2 cellular contexts compared by ENCODE assay signal in genomic region chr19:33778089-33778791, GRCh38.
A peak's percentile ranks its signal among the peaks of the same experiment; 100 is the strongest.
TF ChIP-seq lines count a peak whose summit lies in the region.

No MANE protein-coding gene starts in this region.

TF ChIP-seq in A549, 52 proteins besides CTCF, POLR2A, EP300 and RAD21 (continued from another document):
- TF ChIP-seq MAX (IDR thresholded peaks at IDR 0.05) (peak; percentile 71; the same call in 1 of the 2 replicates), PBX3 (IDR thresholded peaks at IDR 0.05) (no peak), ELK1 (IDR thresholded peaks at IDR 0.05; ENCODE audit: low read depth, low read length) (no peak), CHD2 (IDR thresholded peaks at IDR 0.05; ENCODE audit: low read length, partially characterized antibody) (peak; percentile 14), ZNF302 (CRISPR knock-in tag; IDR thresholded peaks at IDR 0.05) (no peak), USF2 (IDR thresholded peaks at IDR 0.05) (no peak), JUN (IDR thresholded peaks at IDR 0.05) (peak in 1 of 2 experiments; percentile 70; a peak in 1 of 5 replicates), MAFK (IDR thresholded peaks at IDR 0.05; ENCODE audit: partially characterized antibody) (no peak), FOSB (CRISPR knock-in tag; IDR thresholded peaks at IDR 0.05) (no peak), TFCP2L1 (CRISPR knock-in tag; IDR thresholded peaks at IDR 0.05) (no peak)
TF ChIP-seq in A549: peak in this region for 7.

TF ChIP-seq in liver, 16 proteins besides CTCF, POLR2A, EP300 and RAD21 (continued from another document):
- TF ChIP-seq MAX (IDR thresholded peaks at IDR 0.05) (no peak), TAF1 (conservative IDR thresholded peaks at IDR 0.05) (no peak), ZBTB33 (IDR thresholded peaks at IDR 0.05) (no peak)
